Comparison of ENCODE assay signal across 8 cellular contexts in the genomic region with DNA sequence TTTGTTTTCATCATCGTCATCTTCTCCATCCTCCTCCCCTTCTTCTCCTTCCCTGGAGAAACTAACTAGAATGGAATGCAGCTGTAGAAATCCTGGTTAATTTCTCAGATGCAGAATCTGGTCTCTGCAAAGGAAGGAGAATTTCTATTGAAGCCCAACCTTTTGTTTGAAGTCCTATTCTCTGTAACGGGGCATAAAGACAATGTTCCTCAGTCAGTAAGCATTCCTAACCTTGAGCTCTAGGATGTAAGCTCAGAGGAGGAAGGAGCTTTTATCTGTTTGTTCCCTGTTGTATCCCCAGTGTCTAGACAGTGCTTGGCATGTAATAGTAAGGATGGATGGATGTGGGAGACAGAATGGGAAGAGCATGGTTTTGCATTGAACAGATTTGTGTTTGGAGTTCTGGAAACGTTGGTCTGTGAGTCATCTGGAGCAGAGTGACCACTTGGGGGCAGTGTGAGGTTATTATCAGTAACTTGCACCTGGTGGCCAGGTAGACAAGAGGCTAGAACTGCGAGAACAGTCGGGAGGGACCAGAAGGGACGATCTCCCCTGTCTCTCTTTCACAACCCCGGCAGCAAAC.
DNase-seq lines count a peak whose midpoint lies in the region; ATAC-seq and TF ChIP-seq lines count a peak whose summit lies in the region.

No MANE protein-coding gene starts in this region.

- ATAC-seq in GM21786 (IDR thresholded peaks at IDR 0.05; ENCODE audit: unreplicated experiment): no peak

- H3K27ac ChIP-seq in 22Rv1: no peak overlapping the region

- TF ChIP-seq CTCF in 22Rv1 (IDR thresholded peaks at IDR 0.05) (peak; percentile 78), GM10266 (IDR thresholded peaks at IDR 0.05; ENCODE audit: control insufficient read depth, insufficient read depth, low read depth, missing control alignments) (peak; percentile 62)

- H3K4me3 ChIP-seq in MG63: no peak overlapping the region

- no peaks in the 10 kb centered on the region for H3K9me3 ChIP-seq in MG63

- in situ Hi-C loops in T47D (cut with HindIII; ENCODE audit: low pct_unique_long_range_greater_than_20kb, low sequenced_read_pairs): no loop called here

- DNase-seq in GM10266 (ENCODE audit: extremely low spot score): peak; percentile 30
- DNase-seq in NCI-H345 treated with DMSO at 0.1 percent for 48 hours (lab: John Stamatoyannopoulos, UW; ENCODE audit: unreplicated experiment): peak; percentile 69
- DNase-seq in T47D (ENCODE audit: low read depth in 1 of 2, low spot score in 1 of 2): peak; percentile 47 to 74
- DNase-seq in mucosa of gallbladder (ENCODE audit: low spot score): peak; percentile 37
- no peak for DNase-seq in CD1c-positive myeloid dendritic cell (ENCODE audit: extremely low spot score)
- no peak for DNase-seq in MG63

- no peaks in the 10 kb centered on the region for H3K36me3 ChIP-seq in MG63

- H3K27me3 ChIP-seq in MG63: no peaks in the 10 kb centered on the region

Comparison
In these comparisons a context has a peak if more than half of its experiments do, and no peak if none do; other contexts are left out.
1. DNase-seq: peak in GM10266 (single experiment), NCI-H345 treated with DMSO at 0.1 percent for 48 hours (single experiment), T47D (2 of 2) and mucosa of gallbladder (single experiment); none in CD1c-positive myeloid dendritic cell (single experiment) and MG63 (single experiment).